ENCODE assay signal across 16 cellular contexts in genomic region chr5:168315416-168315990, GRCh38. TPM values are rescaled to one million over a fixed set of nuclear protein-coding genes. Genes with fewer than 3 reads are reported as not detected.
DNase-seq lines count a peak whose midpoint lies in the region; ATAC-seq and TF ChIP-seq lines count a peak whose summit lies in the region.
"Had no signal": no experiment of that assay in that cellular context is flagged by ENCODE, and none has a peak within 500 bp of the region (broad histone marks: within the 10 kb centered on the region; RNA-seq: fewer than 3 reads in every experiment).

No MANE protein-coding gene starts in this region.

- no peaks in the 10 kb centered on the region for H3K9me3 ChIP-seq in GM23248 (ENCODE audit: low read depth)
- H3K9me3 ChIP-seq in left lung = no peaks in the 10 kb centered on the region
- no peaks in the 10 kb centered on the region for H3K9me3 ChIP-seq in prostate gland
- H3K9me3 ChIP-seq: heart left ventricle had no signal

- H3K27me3 ChIP-seq in GM23248 (replicated peaks; ENCODE audit: insufficient read depth) (no peaks in the 10 kb centered on the region), left lung (no peaks in the 10 kb centered on the region), prostate gland (replicated peaks; ENCODE audit: insufficient read depth) (no peaks in the 10 kb centered on the region)
- H3K27me3 ChIP-seq: heart left ventricle had no signal

- in situ Hi-C loops in GM23248 (cut with MboI) = no loop called here

- peak overlapping the region; percentile 9; the same call in 1 of the 2 replicates for H3K27ac ChIP-seq in GM23248
- peak overlapping the region; percentile 54 to 55 for H3K27ac ChIP-seq in left lung
- H3K27ac ChIP-seq in prostate gland = peak overlapping the region; percentile 75 to 78
- H3K27ac ChIP-seq: heart left ventricle had no signal

- intact Hi-C loops in left lung (cut with DNase I) (no loop called here), prostate gland (cut with DNase I) (no loop called here)

- H3K36me3 ChIP-seq in GM23248 (ENCODE audit: low read depth) (no peaks in the 10 kb centered on the region), left lung (no peaks in the 10 kb centered on the region), prostate gland (no peaks in the 10 kb centered on the region)
- H3K36me3 ChIP-seq: heart left ventricle had no signal

- TF ChIP-seq POLR2A in prostate gland (IDR thresholded peaks at IDR 0.05) = no peak

- peak overlapping the region; percentile 27 for H3K4me2 ChIP-seq in GM23248 (ENCODE audit: unreplicated experiment)

- H3K79me2 ChIP-seq in GM23248 (ENCODE audit: insufficient read depth) = no peaks in the 10 kb centered on the region

- peak; percentile 1 for ATAC-seq in left lung
- no peak for ATAC-seq in GM19023 (IDR thresholded peaks at IDR 0.05; ENCODE audit: unreplicated experiment)
- no peak for ATAC-seq in HG03175 (IDR thresholded peaks at IDR 0.05; ENCODE audit: unreplicated experiment)
- ATAC-seq: heart left ventricle; stimulated activated naive CD8-positive, alpha-beta T cell treated with anti-CD3 and anti-CD28 coated beads, Interleukin-15, Interleukin-2, amounts not matched to agents 100 U/mL and 50 U/mL, for 24 hours; T-cell had no signal

- TF ChIP-seq CTCF in left lung (IDR thresholded peaks at IDR 0.05) (no peak), prostate gland (IDR thresholded peaks at IDR 0.05) (no peak)

- peaks cover 32% of the 10 kb centered on the region for H3K4me1 ChIP-seq in GM23248 (ENCODE audit: insufficient read depth)
- peaks cover 22 to 27% of the 10 kb centered on the region in 2 donors for H3K4me1 ChIP-seq in left lung
- peaks cover 6% of the 10 kb centered on the region for H3K4me1 ChIP-seq in prostate gland (replicated peaks)
- H3K4me1 ChIP-seq: heart left ventricle had no signal

- DNase-seq in GM23248 (no peak), astrocyte of the hippocampus (ENCODE audit: low read depth, low spot score) (peak; percentile 58), left lung (no peak), prostate gland (ENCODE audit: low spot score) (no peak), GOT3 (lab: John Stamatoyannopoulos, UW) (no peak)
- no peak for DNase-seq in stimulated activated CD8-positive, alpha-beta memory T cell treated with anti-CD3 and anti-CD28 coated beads, Interleukin-4, amount 100 ng/mL, for 48 hours
- DNase-seq: activated CD4-positive, alpha-beta T cell treated with anti-CD3 and anti-CD28 coated beads for 48 hours; activated T-cell treated with anti-CD3 and anti-CD28 coated beads, Interleukin-2, amount 50 U/mL, for 48 hours; heart left ventricle; NCI-H187 treated with DMSO at 0.1 percent for 48 hours; NK-92 treated with Interleukin-12 subunit alpha and Interleukin-12 subunit beta, amount 100 ng/mL, for 24 hours; stimulated activated CD4-positive, alpha-beta T cell treated with anti-CD3 and anti-CD28 coated beads, Interleukin-4, amount 100 ng/mL, for 4 hours; stimulated activated naive CD8-positive, alpha-beta T cell treated with anti-CD3 and anti-CD28 coated beads, Interleukin-15, Interleukin-2, amounts not matched to agents 100 U/mL and 50 U/mL, for 24 hours; T-cell had no signal

- no peak overlapping the region for H2AFZ ChIP-seq in GM23248

- no peak overlapping the region for H3K4me3 ChIP-seq in GM23248
- H3K4me3 ChIP-seq in left lung = no peak overlapping the region
- H3K4me3 ChIP-seq in prostate gland = no peak overlapping the region
- H3K4me3 ChIP-seq: heart left ventricle had no signal

- no peaks in the 10 kb centered on the region for H4K20me1 ChIP-seq in GM23248 (ENCODE audit: insufficient read depth)

- no peaks in the 10 kb centered on the region for H3K9me2 ChIP-seq in GM23248 (ENCODE audit: insufficient read depth)

- peaks cover 9% of the 10 kb centered on the region; the same call in 1 of the 2 replicates for H3F3A ChIP-seq in GM23248 (ENCODE audit: insufficient read depth)

- 92 to 95% methylated on average over 10 of the region's 10 CpGs for WGBS in GM23248 (ENCODE audit: low coverage in 1 of 2, low lambda C conversion rate in 2 of 2, missing lambda C conversion rate in 2 of 2), 2 experiments
- WGBS in prostate gland = 85% methylated on average over 10 of the region's 10 CpGs

- 0 out of 2 replicates have a peak overlapping the region, but pooled peaks have one; percentile 19 for H3K9ac ChIP-seq in GM23248

RNA-seq across cellular contexts. Expression of gene WWC1, which starts 24.1 kb away (rescaled TPM):
- 3.5 and 7.1 TPM in 2 replicates for total RNA-seq in GM23248 (2014; rRNA removed; shearing (Covaris generic))
- polyA plus RNA-seq in GM23248 (2016; fragmentation: Nextera tagmentation; extraction: Ambion mirVana) = 1.2 and 1.8 TPM in 2 replicates
- total RNA-seq in left lung = 10 to 100 TPM; 59.6 to 81.9 TPM
- total RNA-seq in prostate gland = 10 to 100 TPM; 45.3 to 52.6 TPM

Comparison
In these comparisons a context has a peak if more than half of its experiments do, and no peak if none do; other contexts are left out.
1. H3K27ac ChIP-seq: peak in every context shown above with its lines; median percentile 76 in prostate gland; 54 in left lung; 9 in GM23248.